ENCODE assay signal across 23 cellular contexts in genomic region chr9:127587966-127588365, GRCh38.
"Had no signal": no experiment of that assay in that cellular context is flagged by ENCODE, and none has a peak within 500 bp of the region (broad histone marks: within the 10 kb centered on the region; RNA-seq: fewer than 3 reads in every experiment).

No MANE protein-coding gene starts in this region.

- H3K27me3 ChIP-seq: dorsolateral prefrontal cortex, esophagus squamous epithelium, gastrocnemius medialis, heart right ventricle, left lung had no signal

- H3K4me1 ChIP-seq: gastrocnemius medialis had no signal

- H3K36me3 ChIP-seq: esophagus squamous epithelium, gastrocnemius medialis, heart right ventricle, left lung, lower lobe of right lung had no signal

- H3K4me3 ChIP-seq: coronary artery, dorsolateral prefrontal cortex, esophagus squamous epithelium, gastrocnemius medialis, heart right ventricle, left lung, lower lobe of right lung had no signal

- H3K9me3 ChIP-seq: gastrocnemius medialis, left lung, lower lobe of right lung had no signal

- ATAC-seq: esophagus mucosa; gastrocnemius medialis; heart right ventricle; left cardiac atrium; left lung; left ventricle myocardium superior; lower lobe of right lung; naive thymus-derived CD4-positive, alpha-beta T cell had no signal

- H3K27ac ChIP-seq: coronary artery, dorsolateral prefrontal cortex, epithelial cell of prostate, esophagus squamous epithelium, gastrocnemius medialis, heart right ventricle, left lung, lower lobe of right lung had no signal

- H3K4me3 Mint-ChIP-seq: naive thymus-derived CD4-positive, alpha-beta T cell had no signal

- DNase-seq: dermis blood vessel endothelial cell; dorsolateral prefrontal cortex; effector CD4-positive, alpha-beta T cell; effector memory CD4-positive, alpha-beta T cell; erythroblast; esophagus squamous epithelium; foreskin fibroblast; foreskin melanocyte; gastrocnemius medialis; glutamatergic neuron; head of caudate nucleus; heart right ventricle; hippocampal formation; left cardiac atrium; left lung; left ventricle myocardium superior; lower lobe of right lung; mesendoderm; midbrain; naive thymus-derived CD4-positive, alpha-beta T cell had no signal
